In the genomic region with DNA sequence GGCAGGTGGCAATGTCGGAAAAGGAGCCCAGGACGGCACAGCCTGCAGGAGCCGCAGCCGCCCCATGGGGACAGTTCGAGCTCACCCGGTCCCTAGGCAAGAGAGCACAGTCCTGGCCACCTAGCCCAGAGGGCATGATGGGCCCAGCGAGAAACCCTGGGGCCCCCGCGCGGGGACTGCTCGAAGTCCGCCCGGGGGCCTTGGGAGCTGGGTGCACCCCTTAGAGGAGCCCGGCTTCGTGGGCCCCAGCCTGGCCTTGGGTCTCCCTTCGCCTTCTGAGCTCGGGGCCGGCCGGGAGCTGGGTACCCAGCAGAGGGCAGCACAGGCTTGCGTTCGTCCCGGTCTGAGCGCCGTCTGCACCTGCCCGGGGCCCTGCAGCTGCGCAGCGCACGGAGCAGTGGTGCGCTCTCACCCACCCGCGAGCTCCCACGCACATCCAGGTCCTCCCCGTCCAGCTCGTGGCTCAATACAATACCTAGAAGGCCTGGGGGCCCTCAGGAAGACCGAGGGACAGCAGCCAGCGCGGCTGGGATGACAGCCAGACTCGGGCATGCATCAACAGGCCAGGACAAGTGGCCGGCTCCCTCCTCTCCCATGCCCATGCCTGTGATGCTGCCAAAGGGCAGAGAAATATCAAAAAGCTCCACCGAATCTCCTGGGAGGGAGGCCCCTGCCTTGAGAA, we compare ENCODE assay signal across 8 cellular contexts.
DNase-seq lines count a peak whose midpoint lies in the region; ATAC-seq and TF ChIP-seq lines count a peak whose summit lies in the region.

No MANE protein-coding gene starts in this region.

- intact Hi-C loops in sigmoid colon (cut with DNase I): loop anchor here (5.0 kb wide), 2 partner anchors 304 to 726 kb away; partner anchors contain the start of gene NEDD4L

- peaks cover 9% of the 10 kb centered on the region for H3K36me3 Mint-ChIP-seq in T-helper 17 cell (ENCODE audit: low read depth)

- H3K27ac ChIP-seq in sigmoid colon: no peak overlapping the region

- H3K36me3 ChIP-seq in sigmoid colon: no peaks in the 10 kb centered on the region

- peak; percentile 78 for TF ChIP-seq CTCF in GM12872 (IDR thresholded peaks at IDR 0.05; ENCODE audit: insufficient read depth, low read depth, low read length)
- peak; percentile 54 to 79 (median 66) for TF ChIP-seq CTCF in sigmoid colon (IDR thresholded peaks at IDR 0.05)

- H3K27ac Mint-ChIP-seq in T-helper 17 cell: no peak overlapping the region

- H3K27me3 ChIP-seq in sigmoid colon: no peaks in the 10 kb centered on the region

- TF ChIP-seq EP300 in sigmoid colon (IDR thresholded peaks at IDR 0.05): no peak

- WGBS in sigmoid colon, 2 donors: 11 to 14% methylated on average over 40 of the region's 40 CpGs

- H3K27me3 Mint-ChIP-seq in T-helper 17 cell: peaks cover 59% of the 10 kb centered on the region

- no peak for TF ChIP-seq POLR2A in sigmoid colon (IDR thresholded peaks at IDR 0.05)

- H3K9me3 ChIP-seq in T-helper 17 cell (ENCODE audit: control insufficient read depth, low read length, poor library complexity, severe bottlenecking): no peaks in the 10 kb centered on the region
- no peaks in the 10 kb centered on the region for H3K9me3 ChIP-seq in sigmoid colon

- peaks cover 0 to 14% (median 10%) of the 10 kb centered on the region in 4 donors for H3K4me1 ChIP-seq in sigmoid colon

- ATAC-seq in HG02610 (IDR thresholded peaks at IDR 0.05; ENCODE audit: unreplicated experiment) (peak; percentile 88), T-helper 17 cell (peak; percentile 89)

- DNase-seq in NCI-H1092 (lab: John Stamatoyannopoulos, UW) (peak; percentile 77), T-helper 17 cell (peak; percentile 41 to 59 (median 50)), amygdala (lab: John Stamatoyannopoulos, UW) (peak in 53 of 56 donors; percentile 11 to 84 (median 59)), hepatic stellate cell (ENCODE audit: low spot score) (peak; percentile 85), sigmoid colon (peak; percentile 84), cerebellar nuclear complex (lab: John Stamatoyannopoulos, UW) (no peak)

- peaks cover 16% of the 10 kb centered on the region for H3K4me1 Mint-ChIP-seq in T-helper 17 cell

- peak overlapping the region; percentile 78 for H3K4me3 Mint-ChIP-seq in T-helper 17 cell

- H3K4me3 ChIP-seq in sigmoid colon: peak overlapping the region in 3 of 4 donors; percentile 26 to 40 (median 28)

Comparison
In these comparisons a context has a peak if more than half of its experiments do, and no peak if none do; other contexts are left out.
1. DNase-seq: peak in NCI-H1092 (single experiment), T-helper 17 cell (3 of 3), amygdala (53 of 56), hepatic stellate cell (single experiment) and sigmoid colon (single experiment); none in cerebellar nuclear complex (0 of 2).